Comparison of ENCODE assay signal across 11 cellular contexts in genomic region chr5:169548315-169548714, GRCh38. TPM values are rescaled to one million over a fixed set of nuclear protein-coding genes. Genes with fewer than 3 reads are reported as not detected.
DNase-seq lines count a peak whose midpoint lies in the region; ATAC-seq, FAIRE-seq and TF ChIP-seq lines count a peak whose summit lies in the region.
"Had no signal": no experiment of that assay in that cellular context is flagged by ENCODE, and none has a peak within 500 bp of the region (broad histone marks: within the 10 kb centered on the region; RNA-seq: fewer than 3 reads in every experiment).

No MANE protein-coding gene starts in this region.

- no peaks in the 10 kb centered on the region for H3K4me1 ChIP-seq in K562 (replicated peaks in 1 of 2; ENCODE audit: control insufficient read depth in 2 of 2, insufficient read depth in 2 of 2, low read length in 2 of 2)
- no peaks in the 10 kb centered on the region for H3K4me1 ChIP-seq in neuronal stem cell (ENCODE audit: control insufficient read depth in 2 of 2, insufficient read depth in 1 of 2, low read depth in 1 of 2, low read length in 2 of 2)
- no peaks in the 10 kb centered on the region for H3K4me1 ChIP-seq in testis

- H2BK15ac ChIP-seq in neuronal stem cell (ENCODE audit: low read length) = no peak overlapping the region

- H2AK5ac ChIP-seq in neuronal stem cell (ENCODE audit: low read depth, low read length) = no peak overlapping the region

- H3K9ac ChIP-seq in K562 (ENCODE audit: insufficient read depth in 1 of 2, low read depth in 2 of 2, low read length in 2 of 2) (no peak overlapping the region), neuronal stem cell (ENCODE audit: low read depth, low read length, poor library complexity) (no peak overlapping the region)

- POLR2A ChIA-PET in K562 (lab: Yijun Ruan, JAX) = no interaction called here

- no peak overlapping the region for H3K18ac ChIP-seq in neuronal stem cell (ENCODE audit: low read length)

- H2BK120ac ChIP-seq in neuronal stem cell (ENCODE audit: low read depth, low read length) = no peak overlapping the region

- H3K27me3 ChIP-seq in K562 (ENCODE audit: control insufficient read depth in 2 of 2, insufficient read depth in 2 of 2, low read length in 2 of 2) = no peaks in the 10 kb centered on the region; a peak in 1 of 5 replicates
- H3K27me3 ChIP-seq in neuronal stem cell (ENCODE audit: control insufficient read depth in 3 of 3, insufficient read depth in 3 of 3, low read depth in 1 of 3, low read length in 3 of 3) = peaks cover 0 to 10% (median 0%) of the 10 kb centered on the region in 3 experiments
- no peaks in the 10 kb centered on the region for H3K27me3 ChIP-seq in testis

- no peaks in the 10 kb centered on the region for H3K79me2 ChIP-seq in K562 (ENCODE audit: control insufficient read depth, insufficient read depth, low read length)

- no peak overlapping the region for H3K23ac ChIP-seq in neuronal stem cell (ENCODE audit: low read depth, low read length, poor library complexity)

- H2BK5ac ChIP-seq in neuronal stem cell (ENCODE audit: low read length) = no peak overlapping the region

- in situ Hi-C loops in K562 (cut with MboI) = no loop called here

- no peaks in the 10 kb centered on the region for H3K9me3 ChIP-seq in K562 (replicated peaks; ENCODE audit: control insufficient read depth, insufficient read depth, low read depth, low read length)
- H3K9me3 ChIP-seq in neuronal stem cell (replicated peaks in 1 of 2; ENCODE audit: control insufficient read depth in 2 of 2, insufficient read depth in 1 of 2, low read depth in 1 of 2, low read length in 2 of 2) = no peaks in the 10 kb centered on the region
- no peaks in the 10 kb centered on the region for H3K9me3 ChIP-seq in testis

- no peak overlapping the region for H3K4me2 ChIP-seq in K562 (ENCODE audit: insufficient read depth, low read length)
- no peak overlapping the region for H3K4me2 ChIP-seq in neuronal stem cell (ENCODE audit: insufficient read depth, low read length, poor library complexity, severe bottlenecking)

- BruUV-seq in K562 (replicated peaks; lab: Mats Ljungman, UMichigan) = no TSS peak

- ATAC-seq in K562 = 0 out of 3 replicates have a peak, but pooled peaks have one; percentile 37
- ATAC-seq in GM21360 (IDR thresholded peaks at IDR 0.05; ENCODE audit: unreplicated experiment) = no peak
- ATAC-seq: left colon had no signal

- peaks cover 47% of the 10 kb centered on the region for H3K27me3 Mint-ChIP-seq in T-helper 2 cell treated with Interferon-gamma antibody and Interleukin-4, amounts not matched to agents 5 μg/mL and 100 μg/mL, for 36 hours (ENCODE audit: low read depth)

- no peak overlapping the region for H3K4ac ChIP-seq in neuronal stem cell (ENCODE audit: low read length)

- no peak overlapping the region for H3K27ac ChIP-seq in K562 (ENCODE audit: extremely low read depth, low read depth, low read length)
- H3K27ac ChIP-seq in neuronal stem cell (replicated peaks; ENCODE audit: low read length) = no peak overlapping the region
- no peak overlapping the region for H3K27ac ChIP-seq in testis

- DNase-seq in AG08396 (ENCODE audit: low spot score) = peak; percentile 13
- peak; percentile 49 for DNase-seq in HT-29 (ENCODE audit: low spot score)
- DNase-seq in K562 (ENCODE audit: extremely low read depth in 1 of 4, low spot score in 3 of 4) = no peak
- peak; percentile 71 for DNase-seq in left kidney (ENCODE audit: low read depth, low spot score)
- no peak for DNase-seq in T-helper 2 cell treated with Interferon-gamma antibody and Interleukin-4, amounts not matched to agents 5 μg/mL and 100 μg/mL, for 36 hours (ENCODE audit: low spot score)
- DNase-seq in neuronal stem cell (ENCODE audit: low spot score) = no peak
- no peak for DNase-seq in testis
- DNase-seq: activated CD8-positive, alpha-beta memory T cell treated with anti-CD3 and anti-CD28 coated beads, Interleukin-2, amount 50 U/mL, for 4 hours; left colon had no signal

- H3K14ac ChIP-seq in neuronal stem cell (ENCODE audit: low read length) = no peak overlapping the region

- no peak for TF ChIP-seq EP300 in K562 (IDR thresholded peaks at IDR 0.05; ENCODE audit: low read length)

- H3K4me3 ChIP-seq in K562 (no peak overlapping the region), neuronal stem cell (ENCODE audit: low read length in 2 of 2) (no peak overlapping the region), testis (no peak overlapping the region)

- 0% methylated on average over 1 of the region's 1 CpG for WGBS in K562 (ENCODE audit: insufficient coverage, low coverage, missing lambda C conversion rate)
- WGBS in neuronal stem cell (ENCODE audit: extremely low coverage in 2 of 2, insufficient read length in 2 of 2, insufficient replicate concordance in 1 of 2), 2 donors = no CpG with 5 or more reads among the region's 1 CpG
- 57 to 59% methylated on average over 1 of the region's 1 CpG for WGBS in testis, 2 donors

- no peaks in the 10 kb centered on the region for H3K79me1 ChIP-seq in neuronal stem cell (ENCODE audit: low read depth, low read length)

- no peak overlapping the region for H3K4me3 Mint-ChIP-seq in T-helper 2 cell treated with Interferon-gamma antibody and Interleukin-4, amounts not matched to agents 5 μg/mL and 100 μg/mL, for 36 hours
- H3K4me3 Mint-ChIP-seq: IgD-negative memory B cell had no signal

- H3K9me3 Mint-ChIP-seq in T-helper 2 cell treated with Interferon-gamma antibody and Interleukin-4, amounts not matched to agents 5 μg/mL and 100 μg/mL, for 36 hours = no peaks in the 10 kb centered on the region

- peak; percentile 45 to 54 for TF ChIP-seq RAD21 in K562 (CRISPR knock-in tag; conservative IDR thresholded peaks at IDR 0.05 in 1 of 2, IDR thresholded peaks at IDR 0.05 in 1 of 2)

- CTCF ChIA-PET in K562 (lab: Yijun Ruan, JAX; ENCODE audit: low intra/inter-chr PET ratio) = no interaction called here

- intact Hi-C loops in K562 (cut with micrococcal nuclease) (no loop called here), testis (cut with DNase I; ENCODE audit: low total_unique reads) (no loop called here)

- H3K27ac Mint-ChIP-seq in T-helper 2 cell treated with Interferon-gamma antibody and Interleukin-4, amounts not matched to agents 5 μg/mL and 100 μg/mL, for 36 hours = no peak overlapping the region
- H3K27ac Mint-ChIP-seq: IgD-negative memory B cell had no signal

- H3K36me3 Mint-ChIP-seq in T-helper 2 cell treated with Interferon-gamma antibody and Interleukin-4, amounts not matched to agents 5 μg/mL and 100 μg/mL, for 36 hours (ENCODE audit: low read depth) = no peaks in the 10 kb centered on the region

- H2BK12ac ChIP-seq in neuronal stem cell (ENCODE audit: low read length) = no peak overlapping the region

- H2AFZ ChIP-seq in K562 (ENCODE audit: low read depth, low read length) = no peak overlapping the region
- no peak overlapping the region for H2AFZ ChIP-seq in neuronal stem cell (ENCODE audit: low read length)

- no peak overlapping the region for H4K91ac ChIP-seq in neuronal stem cell (ENCODE audit: low read depth, low read length, poor library complexity)

- TF ChIP-seq POLR2A in K562 (conservative IDR thresholded peaks at IDR 0.05) (no peak), testis (IDR thresholded peaks at IDR 0.05) (no peak)

- no peak for FAIRE-seq in K562 (lab: Jason Lieb, UNC)

- TF ChIP-seq CTCF in K562 (IDR thresholded peaks at IDR 0.05 in 2 of 3, conservative IDR thresholded peaks at IDR 0.05 in 1 of 3; ENCODE audit: insufficient read depth in 2 of 3, low read depth in 1 of 3, low read length in 3 of 3) (peak in 2 of 3 experiments; percentile 28 to 37; a peak in 2 of 6 replicates), testis (IDR thresholded peaks at IDR 0.05) (no peak)

- no peaks in the 10 kb centered on the region for H4K20me1 ChIP-seq in K562 (replicated peaks; ENCODE audit: control insufficient read depth, insufficient read depth, low read length)

- H4K8ac ChIP-seq in neuronal stem cell (ENCODE audit: low read depth, low read length) = no peak overlapping the region

- no peaks in the 10 kb centered on the region for H3K36me3 ChIP-seq in K562 (ENCODE audit: control insufficient read depth, insufficient read depth, low read length)
- H3K36me3 ChIP-seq in neuronal stem cell (replicated peaks in 1 of 2; ENCODE audit: control insufficient read depth in 2 of 2, insufficient read depth in 2 of 2, low read length in 2 of 2) = no peaks in the 10 kb centered on the region
- no peaks in the 10 kb centered on the region for H3K36me3 ChIP-seq in testis (ENCODE audit: low read depth, missing control alignments)

- H3K9me1 ChIP-seq in K562 (ENCODE audit: control insufficient read depth, insufficient read depth, low read length) = no peaks in the 10 kb centered on the region

- no peaks in the 10 kb centered on the region for H3K4me1 Mint-ChIP-seq in T-helper 2 cell treated with Interferon-gamma antibody and Interleukin-4, amounts not matched to agents 5 μg/mL and 100 μg/mL, for 36 hours (ENCODE audit: low read depth)
- H3K4me1 Mint-ChIP-seq: IgD-negative memory B cell had no signal

TF ChIP-seq in K562, 482 proteins besides CTCF, POLR2A, EP300 and RAD21 (continues in another document):
- TF ChIP-seq TRIM28 (IDR thresholded peaks at IDR 0.05) (no peak), NUFIP1 (IDR thresholded peaks at IDR 0.05; ENCODE audit: partially characterized antibody) (no peak), ARID2 (IDR thresholded peaks at IDR 0.05) (no peak), ZNF785 (CRISPR knock-in tag; IDR thresholded peaks at IDR 0.05) (no peak)

RNA-seq across cellular contexts. Expression of gene SPDL1, which starts 35.3 kb away (rescaled TPM):
- 11.5 and 13.1 TPM in 2 replicates for total RNA-seq in HT-29 (2014; rRNA removed; shearing (Covaris generic))
- 37.3 and 73.2 TPM in 2 replicates for total RNA-seq in K562 (2011; cell fraction: chromatin; rRNA removed; ENCODE audit: low replicate concordance)
- 10.8 and 13.7 TPM in 2 replicates for total RNA-seq in K562 (2011; cell fraction: nucleolus; rRNA removed)
- 25.5 and 50.2 TPM in 2 replicates for total RNA-seq in K562 (2011; cell fraction: nucleoplasm; rRNA removed)
- 29.2 and 54.4 TPM in 2 replicates for total RNA-seq in K562 (2014; rRNA removed)
- total RNA-seq in K562 (2014; rRNA removed; fragmentation: Illumina TruSeq; extraction: Trizol) = 46.4 and 53.2 TPM in 2 replicates
- total RNA-seq in K562 (2015; rRNA removed; fragmentation: Illumina TruSeq; extraction: Trizol) = 47.8 and 49.0 TPM in 2 replicates
- total RNA-seq in K562 (2021) = 32.8 and 33.5 TPM in 2 replicates
- polyA plus RNA-seq in K562 (2011; rRNA removed) = 36.6 and 45.7 TPM in 2 replicates
- polyA plus RNA-seq in K562 (2011; cell fraction: cytosol; rRNA removed) = 5.1 and 15.8 TPM in 2 replicates
- 32.5 and 44.3 TPM in 2 replicates for polyA plus RNA-seq in K562 (2011; cell fraction: nucleus; rRNA removed)
- 33.4 and 35.5 TPM in 2 replicates for polyA plus RNA-seq in K562 (2012)
- 46.1 and 53.2 TPM in 2 replicates for polyA plus RNA-seq in K562 (2014; fragmentation: Illumina TruSeq; extraction: Trizol)
- polyA plus RNA-seq in K562 (2014; fragmentation: Nextera tagmentation; extraction: Ambion mirVana) = 10 to 100 TPM; 32.4 to 51.4 TPM
- polyA plus RNA-seq in K562 (2014; rRNA removed) = 46.7 and 59.6 TPM in 2 replicates
- polyA minus RNA-seq in K562 (2011; rRNA and poly(A)+ RNA removed) = 47.4 and 52.1 TPM in 2 replicates
- polyA minus RNA-seq in K562 (2011; cell fraction: cytosol; rRNA and poly(A)+ RNA removed) = 10.3 and 12.9 TPM in 2 replicates
- 27.1 and 50.0 TPM in 2 replicates for polyA minus RNA-seq in K562 (2011; cell fraction: nucleus; rRNA and poly(A)+ RNA removed)
- 39.9 TPM for polyA plus RNA-seq in neuronal stem cell (2013, experiment 1 of 2)
- 40.3 TPM for polyA plus RNA-seq in neuronal stem cell (2013, experiment 2 of 2)
- 10 to 100 TPM; 28.3 to 52.6 TPM for total RNA-seq in testis
- polyA plus RNA-seq in testis (ENCODE audit: insufficient read depth, low read depth, low replicate concordance) = 36.8 TPM

Comparison
In these comparisons a context has a peak if more than half of its experiments do, and no peak if none do; other contexts are left out.
1. DNase-seq: peak in AG08396 (single experiment), HT-29 (single experiment) and left kidney (single experiment); none in K562 (0 of 4), T-helper 2 cell treated with Interferon-gamma antibody and Interleukin-4, amounts not matched to agents 5 μg/mL and 100 μg/mL, for 36 hours (single experiment), neuronal stem cell (single experiment) and testis (single experiment).
2. CTCF ChIP-seq: peak in K562 (2 of 3); none in testis (0 of 3).